Comparison of ENCODE assay signal across 1 cellular context in the genomic region with DNA sequence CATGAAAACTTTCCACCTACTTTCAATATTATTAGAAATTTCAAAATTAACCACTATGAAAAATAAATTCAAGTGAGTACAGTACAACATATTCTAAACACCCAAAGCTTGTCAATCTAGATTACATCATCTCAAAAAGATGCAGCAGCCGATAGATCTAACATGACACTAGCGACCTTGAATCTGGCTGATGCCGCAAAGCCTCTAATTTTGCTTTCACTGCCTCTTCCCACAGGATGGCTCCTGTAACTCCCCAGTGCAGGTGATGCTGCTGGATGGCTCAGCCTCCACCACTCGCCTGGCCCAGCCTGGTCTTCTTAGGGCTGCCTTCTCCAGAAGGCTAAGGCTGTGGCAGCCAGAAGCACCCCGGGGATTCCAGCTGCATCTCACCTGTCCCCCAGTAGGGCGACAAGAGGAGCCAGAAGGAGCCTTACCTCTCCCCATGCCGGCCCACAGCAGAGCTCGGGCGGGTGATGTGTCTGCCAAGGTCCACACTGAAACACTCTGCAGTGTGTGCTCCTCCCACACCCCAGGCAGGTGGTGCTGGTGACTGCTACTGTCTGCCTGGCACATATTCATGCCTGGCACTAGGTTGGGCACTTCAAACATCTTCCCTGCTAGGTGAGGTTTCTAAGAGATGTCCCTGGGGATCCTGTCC.
TF ChIP-seq lines count a peak whose summit lies in the region.

No MANE protein-coding gene starts in this region.

TF ChIP-seq in HepG2, 621 proteins besides CTCF, POLR2A, EP300 and RAD21 (continued from another document):
- TF ChIP-seq, protein P1, sequence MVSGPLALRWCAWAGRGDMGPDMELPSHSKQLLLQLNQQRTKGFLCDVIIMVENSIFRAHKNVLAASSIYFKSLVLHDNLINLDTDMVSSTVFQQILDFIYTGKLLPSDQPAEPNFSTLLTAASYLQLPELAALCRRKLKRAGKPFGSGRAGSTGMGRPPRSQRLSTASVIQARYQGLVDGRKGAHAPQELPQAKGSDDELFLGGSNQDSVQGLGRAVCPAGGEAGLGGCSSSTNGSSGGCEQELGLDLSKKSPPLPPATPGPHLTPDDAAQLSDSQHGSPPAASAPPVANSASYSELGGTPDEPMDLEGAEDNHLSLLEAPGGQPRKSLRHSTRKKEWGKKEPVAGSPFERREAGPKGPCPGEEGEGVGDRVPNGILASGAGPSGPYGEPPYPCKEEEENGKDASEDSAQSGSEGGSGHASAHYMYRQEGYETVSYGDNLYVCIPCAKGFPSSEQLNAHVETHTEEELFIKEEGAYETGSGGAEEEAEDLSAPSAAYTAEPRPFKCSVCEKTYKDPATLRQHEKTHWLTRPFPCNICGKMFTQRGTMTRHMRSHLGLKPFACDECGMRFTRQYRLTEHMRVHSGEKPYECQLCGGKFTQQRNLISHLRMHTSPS (CRISPR knock-in tag; IDR thresholded peaks at IDR 0.05; ENCODE audit: low read depth): no peak
- TF ChIP-seq CBX2 (IDR thresholded peaks at IDR 0.05; ENCODE audit: low read depth, low read length) (no peak), CBX2 (CRISPR knock-in tag; IDR thresholded peaks at IDR 0.05; ENCODE audit: low read depth) (no peak), PHF20 (CRISPR knock-in tag; IDR thresholded peaks at IDR 0.05) (no peak), RBAK (CRISPR knock-in tag; IDR thresholded peaks at IDR 0.05) (no peak), PPARG (CRISPR knock-in tag; conservative IDR thresholded peaks at IDR 0.05) (no peak)
- TF ChIP-seq, protein P2, sequence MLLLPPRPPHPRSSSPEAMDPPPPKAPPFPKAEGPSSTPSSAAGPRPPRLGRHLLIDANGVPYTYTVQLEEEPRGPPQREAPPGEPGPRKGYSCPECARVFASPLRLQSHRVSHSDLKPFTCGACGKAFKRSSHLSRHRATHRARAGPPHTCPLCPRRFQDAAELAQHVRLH (CRISPR knock-in tag; IDR thresholded peaks at IDR 0.05; ENCODE audit: borderline replicate concordance, low read depth): no peak
